Comparison of ENCODE assay signal across 8 cellular contexts in genomic region chr17:29622337-29623282, GRCh38. TPM values are rescaled to one million over a fixed set of nuclear protein-coding genes. Genes with fewer than 3 reads are reported as not detected.
DNase-seq lines count a peak whose midpoint lies in the region; ATAC-seq and TF ChIP-seq lines count a peak whose summit lies in the region.

Gene CORO6 (minus strand): TSS chr17:29622912. CDS start chr17:29621421, 1,491 bp downstream.

- H3K4me3 ChIP-seq in AG04449 (ENCODE audit: low read depth, low read length), result peak within 1 kb of the TSS; percentile 79
- H3K4me3 ChIP-seq in choroid plexus epithelial cell (ENCODE audit: low read depth, low read length), result peak within 1 kb of the TSS; percentile 69

- intact Hi-C loops in activated B cell treated with CpG ODN at 0.5 μM for 24 hours (cut with micrococcal nuclease), result loop anchor here (2.0 kb wide), 1 partner anchor 308 kb away; the partner anchor contains the start of gene SSH2

- POLR2A ChIA-PET in AG04449 (lab: Yijun Ruan, JAX), result interaction anchor here (1.1 kb wide), 1 partner anchor 203 kb away, joined by 4 read pairs; no protein-coding TSS in a partner anchor
- POLR2A ChIA-PET in activated B cell treated with CpG ODN at 0.5 μM for 24 hours (lab: Charles Lee), result interaction anchor here (0.9 to 2.1 kb wide), 3 partner anchors 7 to 308 kb away, joined by 3 to 10 read pairs (median 4); partner anchors contain the start of gene SSH2

- peak within 1 kb of the TSS; percentile 24 for H3K27ac ChIP-seq in layer of hippocampus (ENCODE audit: low read depth, low read length)

- TF ChIP-seq CTCF in AG04449 (IDR thresholded peaks at IDR 0.05; ENCODE audit: insufficient read depth, low read length, missing control alignments), result no peak
- TF ChIP-seq CTCF in activated B cell treated with CpG ODN at 0.5 μM for 24 hours (IDR thresholded peaks at IDR 0.05), result no peak
- no peak for TF ChIP-seq CTCF in choroid plexus epithelial cell (conservative IDR thresholded peaks at IDR 0.05; ENCODE audit: low read depth, low read length)

- H3K4me1 Mint-ChIP-seq in activated B cell treated with CpG ODN at 0.5 μM for 24 hours, result peaks cover 37% of the 10 kb centered on the region

- CTCF ChIA-PET in AG04449 (lab: Yijun Ruan, JAX), result interaction anchor here (0.7 to 12.9 kb wide), 6 partner anchors 8 to 471 kb away, joined by 3 to 76 read pairs (median 16); no protein-coding TSS in a partner anchor
- CTCF ChIA-PET in activated B cell treated with CpG ODN at 0.5 μM for 24 hours (lab: Charles Lee), result interaction anchor here (1.0 to 1.9 kb wide), 3 partner anchors 17 to 185 kb away, joined by 3 to 7 read pairs (median 3); no protein-coding TSS in a partner anchor

- H3K27me3 ChIP-seq in layer of hippocampus (ENCODE audit: control insufficient read depth, insufficient read depth, low read length), result no peaks in the 10 kb centered on the region

- no peaks in the 10 kb centered on the region for H3K9me3 Mint-ChIP-seq in activated B cell treated with CpG ODN at 0.5 μM for 24 hours

- peak within 1 kb of the TSS; percentile 80 for H3K4me3 Mint-ChIP-seq in activated B cell treated with CpG ODN at 0.5 μM for 24 hours

- DNase-seq in AG04449 (ENCODE audit: low read depth, low spot score), result no peak
- DNase-seq in LHCN-M2 (ENCODE audit: low read depth), result peak; percentile 62
- peak; percentile 74 for DNase-seq in activated B cell treated with CpG ODN at 0.5 μM for 24 hours
- peak; percentile 43 for DNase-seq in choroid plexus epithelial cell (ENCODE audit: low read depth)
- DNase-seq in stimulated activated CD4-positive, alpha-beta T cell treated with anti-CD3 and anti-CD28 coated beads, Interleukin-2, amount 100 ng/mL, for 24 hours, result peak; percentile 76 to 79

- peak within 1 kb of the TSS; percentile 64 for H3K27ac Mint-ChIP-seq in activated B cell treated with CpG ODN at 0.5 μM for 24 hours

- no peaks in the 10 kb centered on the region for H3K27me3 Mint-ChIP-seq in activated B cell treated with CpG ODN at 0.5 μM for 24 hours

- ATAC-seq in GM19025 (IDR thresholded peaks at IDR 0.05; ENCODE audit: low read depth, unreplicated experiment) (peak; percentile 45), activated B cell treated with CpG ODN at 0.5 μM for 24 hours (ENCODE audit: low read depth) (peak; percentile 76), GM18519 (IDR thresholded peaks at IDR 0.05; ENCODE audit: low FRiP score, unreplicated experiment) (no peak)

- peaks cover 6% of the 10 kb centered on the region for H3K36me3 Mint-ChIP-seq in activated B cell treated with CpG ODN at 0.5 μM for 24 hours (ENCODE audit: low read depth)

RNA-seq across cellular contexts. Expression of gene CORO6, which starts in this region (rescaled TPM):
- total RNA-seq in LHCN-M2 (2014; rRNA removed) (22.1 and 41.6 TPM in 2 replicates), activated B cell treated with CpG ODN at 0.5 μM for 24 hours (4.1 and 5.1 TPM in 2 replicates)
- 19.9 TPM for polyA plus RNA-seq in LHCN-M2 (2012)
